In genomic region chr19:44735011-44735410, GRCh38 we compare ENCODE assay signal across 1 cellular context.
TF ChIP-seq lines count a peak whose summit lies in the region.

No MANE protein-coding gene starts in this region.

TF ChIP-seq in SK-N-SH, 30 proteins besides CTCF, POLR2A, EP300 and RAD21:
- TF ChIP-seq, protein P1, sequence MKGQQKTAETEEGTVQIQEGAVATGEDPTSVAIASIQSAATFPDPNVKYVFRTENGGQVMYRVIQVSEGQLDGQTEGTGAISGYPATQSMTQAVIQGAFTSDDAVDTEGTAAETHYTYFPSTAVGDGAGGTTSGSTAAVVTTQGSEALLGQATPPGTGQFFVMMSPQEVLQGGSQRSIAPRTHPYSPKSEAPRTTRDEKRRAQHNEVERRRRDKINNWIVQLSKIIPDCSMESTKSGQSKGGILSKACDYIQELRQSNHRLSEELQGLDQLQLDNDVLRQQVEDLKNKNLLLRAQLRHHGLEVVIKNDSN (IDR thresholded peaks at IDR 0.05; ENCODE audit: borderline replicate concordance, low read depth) = 0 out of 2 replicates have a peak, but pooled peaks have one; percentile 11
- TF ChIP-seq, protein P2, sequence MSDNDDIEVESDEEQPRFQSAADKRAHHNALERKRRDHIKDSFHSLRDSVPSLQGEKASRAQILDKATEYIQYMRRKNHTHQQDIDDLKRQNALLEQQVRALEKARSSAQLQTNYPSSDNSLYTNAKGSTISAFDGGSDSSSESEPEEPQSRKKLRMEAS (IDR thresholded peaks at IDR 0.05; ENCODE audit: low read depth) = peak; percentile 79
- TF ChIP-seq SMC3 (IDR thresholded peaks at IDR 0.05; ENCODE audit: low read depth, low read length) = no peak
- TF ChIP-seq YY1 (IDR thresholded peaks at IDR 0.05; ENCODE audit: low read depth) = no peak
- TF ChIP-seq TCF12 (IDR thresholded peaks at IDR 0.05) = peak; percentile 63
- no peak for TF ChIP-seq NFIC (IDR thresholded peaks at IDR 0.05; ENCODE audit: borderline replicate concordance)
- no peak for TF ChIP-seq PBX3 (IDR thresholded peaks at IDR 0.05)
- TF ChIP-seq FOSL2 (IDR thresholded peaks at IDR 0.05; ENCODE audit: borderline replicate concordance, low read depth) = peak; percentile 68
- peak; percentile 64 for TF ChIP-seq JUND (IDR thresholded peaks at IDR 0.05)
